8 cellular contexts compared by ENCODE assay signal in the genomic region with DNA sequence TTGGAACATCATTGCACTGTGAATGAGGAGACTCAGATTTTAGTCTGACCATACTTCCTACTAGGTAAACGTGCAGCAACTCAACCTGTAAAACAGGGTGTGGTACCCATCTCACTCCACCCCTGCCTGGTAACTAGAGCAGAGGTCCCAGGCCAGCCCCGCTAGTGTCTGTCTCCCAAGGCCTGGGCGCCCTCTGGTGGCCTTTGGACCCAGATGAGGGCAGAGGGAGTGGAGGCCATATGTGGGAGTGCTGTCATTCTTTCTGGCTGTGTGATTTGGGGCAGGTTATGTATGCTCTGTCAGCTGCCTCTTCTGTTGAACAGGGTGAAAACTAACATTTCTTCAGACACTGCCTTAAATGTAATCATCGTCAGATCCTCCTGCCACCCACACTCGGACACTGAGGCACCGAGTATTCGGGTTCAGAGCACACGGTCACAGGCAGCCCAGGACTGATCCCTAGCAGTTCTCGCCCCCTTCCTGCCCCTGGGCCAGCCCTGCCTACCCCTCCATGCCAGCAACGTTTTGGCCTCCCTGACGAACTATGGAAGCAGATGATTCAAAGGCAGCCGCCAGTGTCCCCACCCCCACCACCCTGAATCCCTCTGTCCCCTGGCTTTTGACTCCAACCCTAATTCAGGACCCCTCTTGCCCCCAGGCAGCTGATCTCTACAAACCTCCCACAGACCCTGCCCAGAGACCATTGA.
A peak's percentile ranks its signal among the peaks of the same experiment; 100 is the strongest.
DNase-seq lines count a peak whose midpoint lies in the region; FAIRE-seq and TF ChIP-seq lines count a peak whose summit lies in the region.

No MANE protein-coding gene starts in this region.

- H3K27ac ChIP-seq in SJCRH30: no peak overlapping the region
- H3K27ac ChIP-seq in ovary: no peak overlapping the region
- H3K27ac ChIP-seq in tibial artery: no peak overlapping the region

- H3K4me3 ChIP-seq in LNCaP clone FGC (ENCODE audit: low read depth, low read length) (no peak overlapping the region), SJCRH30 (no peak overlapping the region), ovary (no peak overlapping the region), tibial artery (no peak overlapping the region)

- TF ChIP-seq CTCF in LNCaP clone FGC (IDR thresholded peaks at IDR 0.05; ENCODE audit: control insufficient read depth, extremely low read depth, insufficient read depth) (peak; percentile 98), ovary (IDR thresholded peaks at IDR 0.05) (peak; percentile 55 to 70 (median 58)), tibial artery (IDR thresholded peaks at IDR 0.05) (peak; percentile 78 to 85)

- H3K4me1 ChIP-seq in SJCRH30 (no peaks in the 10 kb centered on the region), ovary (ENCODE audit: insufficient read depth) (no peaks in the 10 kb centered on the region), tibial artery (peaks cover 0 to 11% (median 9%) of the 10 kb centered on the region in 4 donors)

- TF ChIP-seq POLR2A in ovary (IDR thresholded peaks at IDR 0.05): no peak

- no peak for FAIRE-seq in frontal cortex (lab: Jason Lieb, UNC)

- H3K36me3 ChIP-seq in SJCRH30: no peaks in the 10 kb centered on the region
- no peaks in the 10 kb centered on the region for H3K36me3 ChIP-seq in ovary
- H3K36me3 ChIP-seq in tibial artery: no peaks in the 10 kb centered on the region

- 45% methylated on average over 12 of the region's 12 CpGs for WGBS in ovary, 3 donors

- TF ChIP-seq EP300 in ovary (IDR thresholded peaks at IDR 0.05): no peak

- peak; percentile 80 for DNase-seq in ELR (ENCODE audit: low read depth)
- DNase-seq in H4 (ENCODE audit: low spot score): peak; percentile 71
- DNase-seq in LNCaP clone FGC (ENCODE audit: low read depth): peak; percentile 75
- peak; percentile 78 to 87 for DNase-seq in SJCRH30
- DNase-seq in activated gamma-delta T cell (lab: John Stamatoyannopoulos, UW): peak; percentile 46
- DNase-seq in frontal cortex (ENCODE audit: low spot score in 2 of 2): peak; percentile 68 to 80
- peak; percentile 63 to 84 (median 77) for DNase-seq in ovary
- peak; percentile 85 to 88 for DNase-seq in tibial artery

- H3K27me3 ChIP-seq in SJCRH30 (no peaks in the 10 kb centered on the region), ovary (no peaks in the 10 kb centered on the region), tibial artery (peaks cover 0 to 15% of the 10 kb centered on the region in 2 donors)

- intact Hi-C loops in ovary (cut with DNase I): loop anchor here (5.0 to 10.0 kb wide), 3 partner anchors 167 to 375 kb away; no protein-coding TSS in a partner anchor
- intact Hi-C loops in tibial artery (cut with DNase I; ENCODE audit: low total_unique reads): loop anchor here (2.0 to 10.0 kb wide), 3 partner anchors 93 to 377 kb away; no protein-coding TSS in a partner anchor

- H3K9me3 ChIP-seq in SJCRH30 (replicated peaks) (no peaks in the 10 kb centered on the region), ovary (no peaks in the 10 kb centered on the region), tibial artery (no peaks in the 10 kb centered on the region)
